In the genomic region with DNA sequence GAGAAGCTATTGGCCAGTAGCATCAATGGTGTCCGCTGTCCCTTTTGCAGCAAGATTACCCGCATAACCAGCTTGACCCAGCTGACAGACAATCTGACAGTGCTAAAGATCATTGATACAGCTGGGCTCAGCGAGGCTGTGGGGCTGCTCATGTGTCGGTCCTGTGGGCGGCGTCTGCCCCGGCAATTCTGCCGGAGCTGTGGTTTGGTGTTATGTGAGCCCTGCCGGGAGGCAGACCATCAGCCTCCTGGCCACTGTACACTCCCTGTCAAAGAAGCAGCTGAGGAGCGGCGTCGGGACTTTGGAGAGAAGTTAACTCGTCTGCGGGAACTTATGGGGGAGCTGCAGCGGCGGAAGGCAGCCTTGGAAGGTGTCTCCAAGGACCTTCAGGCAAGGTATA, we compare ENCODE assay signal across 27 cellular contexts.
"Had no signal": no experiment of that assay in that cellular context is flagged by ENCODE, and none has a peak within 500 bp of the region (broad histone marks: within the 10 kb centered on the region; RNA-seq: fewer than 3 reads in every experiment).

No MANE protein-coding gene starts in this region.

- H3K4me1 ChIP-seq: colonic mucosa had no signal

- H3K27ac Mint-ChIP-seq: activated B cell treated with CpG ODN at 0.5 μM for 24 hours; activated CD8-positive, alpha-beta T cell treated with anti-CD3 and anti-CD28 coated beads for 36 hours; activated naive CD4-positive, alpha-beta T cell treated with anti-CD3 and anti-CD28 coated beads, Interleukin-2, amount 50 U/mL, for 72 hours; natural killer cell treated with Interleukin-12 subunit alpha and Interleukin-12 subunit beta and Interleukin-15 and Interleukin-18, amount 100 ng/mL, for 72 hours; progenitor cell of endocrine pancreas; stimulated activated naive B cell treated with anti-CD40 and anti-IgM and Interleukin-4, amounts not matched to agents 10 μg/mL and 1 μg/mL and 100 μg/mL, for 72 hours; T-cell had no signal

- DNase-seq: activated B cell treated with CpG ODN at 0.5 μM for 24 hours; activated CD4-positive, alpha-beta T cell treated with anti-CD3 and anti-CD28 coated beads, Interleukin-2, amount 50 U/mL, for 1 hour; activated CD8-positive, alpha-beta T cell treated with anti-CD3 and anti-CD28 coated beads for 36 hours; activated naive CD4-positive, alpha-beta T cell; activated T-cell treated with anti-CD3 and anti-CD28 coated beads, Interleukin-2, amount 50 U/mL, for 4 hours; body of pancreas; colonic mucosa; effector CD8-positive, alpha-beta T cell; gastrocnemius medialis; hippocampal formation; mesendoderm; retina; sigmoid colon; stimulated activated CD4-positive, alpha-beta T cell treated with anti-CD3 and anti-CD28 coated beads, Interleukin-15, amount 100 ng/mL, for 24 hours; stimulated activated CD4-positive, alpha-beta T cell treated with anti-CD3 and anti-CD28 coated beads, Interleukin-2, amount 100 ng/mL, for 24 hours; stimulated activated naive B cell treated with anti-CD40 and anti-IgM and Interleukin-4, amounts not matched to agents 10 μg/mL and 1 μg/mL and 100 μg/mL, for 72 hours; stomach; T-cell; tibial artery; upper lobe of right lung had no signal

- H3K4me3 ChIP-seq: body of pancreas, colonic mucosa, gastrocnemius medialis, lung, sigmoid colon, smooth muscle cell, stomach, suprapubic skin, tibial artery, upper lobe of right lung had no signal

- H3K4me3 Mint-ChIP-seq: activated B cell treated with CpG ODN at 0.5 μM for 24 hours; activated CD8-positive, alpha-beta T cell treated with anti-CD3 and anti-CD28 coated beads for 36 hours; activated T-cell treated with anti-CD3 and anti-CD28 coated beads, Interleukin-2, amount 50 U/mL, for 4 hours; natural killer cell treated with Interleukin-12 subunit alpha and Interleukin-12 subunit beta and Interleukin-15 and Interleukin-18, amount 100 ng/mL, for 72 hours; stimulated activated naive B cell treated with anti-CD40 and anti-IgM and Interleukin-4, amounts not matched to agents 10 μg/mL and 1 μg/mL and 100 μg/mL, for 72 hours; T-cell had no signal

- H3K27me3 Mint-ChIP-seq: activated B cell treated with CpG ODN at 0.5 μM for 24 hours; activated CD8-positive, alpha-beta T cell treated with anti-CD3 and anti-CD28 coated beads for 36 hours; natural killer cell treated with Interleukin-12 subunit alpha and Interleukin-12 subunit beta and Interleukin-15 and Interleukin-18, amount 100 ng/mL, for 72 hours; progenitor cell of endocrine pancreas; stimulated activated naive B cell treated with anti-CD40 and anti-IgM and Interleukin-4, amounts not matched to agents 10 μg/mL and 1 μg/mL and 100 μg/mL, for 72 hours; T-cell had no signal

- H3K9me3 ChIP-seq: body of pancreas, colonic mucosa, gastrocnemius medialis, sigmoid colon, stomach, suprapubic skin, tibial artery, upper lobe of right lung had no signal

- H3K27ac ChIP-seq: body of pancreas, colonic mucosa, gastrocnemius medialis, sigmoid colon, stomach, suprapubic skin, tibial artery, upper lobe of right lung had no signal

- H3K27me3 ChIP-seq: body of pancreas, colonic mucosa, gastrocnemius medialis, sigmoid colon, stomach, suprapubic skin, tibial artery, upper lobe of right lung had no signal

- ATAC-seq: activated CD8-positive, alpha-beta T cell treated with anti-CD3 and anti-CD28 coated beads for 36 hours; activated naive CD4-positive, alpha-beta T cell treated with anti-CD3 and anti-CD28 coated beads, Interleukin-2, amount 50 U/mL, for 72 hours; activated T-cell treated with anti-CD3 and anti-CD28 coated beads, Interleukin-2, amount 50 U/mL, for 4 hours; body of pancreas; gastrocnemius medialis; left lobe of liver; natural killer cell treated with Interleukin-12 subunit alpha and Interleukin-12 subunit beta and Interleukin-15 and Interleukin-18, amount 100 ng/mL, for 72 hours; stimulated activated naive B cell treated with anti-CD40 and anti-IgM and Interleukin-4, amounts not matched to agents 10 μg/mL and 1 μg/mL and 100 μg/mL, for 72 hours; T-cell; upper lobe of right lung had no signal

- H3K9me3 Mint-ChIP-seq: activated B cell treated with CpG ODN at 0.5 μM for 24 hours; stimulated activated naive B cell treated with anti-CD40 and anti-IgM and Interleukin-4, amounts not matched to agents 10 μg/mL and 1 μg/mL and 100 μg/mL, for 72 hours had no signal
